20 cellular contexts compared by ENCODE assay signal in genomic region chr15:93664180-93664951, GRCh38.
DNase-seq lines count a peak whose midpoint lies in the region; ATAC-seq and TF ChIP-seq lines count a peak whose summit lies in the region.
"Had no signal": no experiment of that assay in that cellular context is flagged by ENCODE, and none has a peak within 500 bp of the region (broad histone marks: within the 10 kb centered on the region; RNA-seq: fewer than 3 reads in every experiment).

No MANE protein-coding gene starts in this region.

- no peaks in the 10 kb centered on the region for H3K9me3 Mint-ChIP-seq in nephron
- no peaks in the 10 kb centered on the region for H3K9me3 Mint-ChIP-seq in chondrocyte (ENCODE audit: low read depth)
- no peaks in the 10 kb centered on the region for H3K9me3 Mint-ChIP-seq in CD14-positive monocyte
- H3K9me3 Mint-ChIP-seq: CD8-positive, alpha-beta memory T cell had no signal

- peak overlapping the region in 3 of 10 donors; percentile 17 to 74 (median 20) for H3K27ac ChIP-seq in heart right ventricle
- H3K27ac ChIP-seq: BLaER1 treated with 17β-estradiol and CSF1 and Interleukin-3, amounts not matched to agents 10 nM and 100 nM had no signal

- TF ChIP-seq CTCF in heart right ventricle (IDR thresholded peaks at IDR 0.05): no peak
- TF ChIP-seq CTCF in nephron (IDR thresholded peaks at IDR 0.05; ENCODE audit: unreplicated experiment in 3 of 3): no peak
- TF ChIP-seq CTCF in chondrocyte (IDR thresholded peaks at IDR 0.05): no peak
- no peak for TF ChIP-seq CTCF in CD14-positive monocyte (IDR thresholded peaks at IDR 0.05)

- H3K9me3 ChIP-seq in NT2/D1 (ENCODE audit: insufficient read depth, low read length) (no peaks in the 10 kb centered on the region), heart right ventricle (no peaks in the 10 kb centered on the region)
- H3K9me3 ChIP-seq: BLaER1 treated with 17β-estradiol and CSF1 and Interleukin-3, amounts not matched to agents 10 nM and 100 nM had no signal

- no peak overlapping the region for H3K4me3 ChIP-seq in H7 (ENCODE audit: insufficient read depth, low read depth, low read length)
- H3K4me3 ChIP-seq in NT2/D1 (ENCODE audit: insufficient read length, low read depth): no peak overlapping the region
- H3K4me3 ChIP-seq in heart right ventricle: no peak overlapping the region
- H3K4me3 ChIP-seq: BLaER1 treated with 17β-estradiol and CSF1 and Interleukin-3, amounts not matched to agents 10 nM and 100 nM had no signal

- WGBS in heart right ventricle, 2 donors: 51 to 53% methylated on average over 4 of the region's 4 CpGs

- H3K36me3 Mint-ChIP-seq in nephron (ENCODE audit: low read depth) (no peaks in the 10 kb centered on the region), chondrocyte (ENCODE audit: low read depth) (no peaks in the 10 kb centered on the region), CD14-positive monocyte (no peaks in the 10 kb centered on the region)
- H3K36me3 Mint-ChIP-seq: CD8-positive, alpha-beta memory T cell had no signal

- DNase-seq in H7 (peak; percentile 21), NT2/D1 (ENCODE audit: low read depth, low spot score) (peak; percentile 57), heart right ventricle (no peak), chondrocyte (ENCODE audit: low spot score) (no peak), DMS114 treated with DMSO at 0.1 percent for 48 hours (lab: John Stamatoyannopoulos, UW; ENCODE audit: unreplicated experiment) (no peak), CD14-positive monocyte (ENCODE audit: low spot score) (no peak)
- DNase-seq: CD8-positive, alpha-beta memory T cell; DMS79 treated with DMSO at 0.1 percent for 48 hours; HCEC 1CT; MM.1S; NCI-H1092; NCI-H1436 treated with DMSO at 0.1 percent for 48 hours; NCI-H2029; NCI-H2171 treated with DMSO at 0.1 percent for 48 hours; NCI-H446; NCI-H748 treated with DMSO at 0.1 percent for 48 hours; NK-92 treated with Interleukin-12 subunit alpha and Interleukin-12 subunit beta, amount 100 ng/mL, for 24 hours; RPMI8226 had no signal

- H3K36me3 ChIP-seq in H7 (replicated peaks; ENCODE audit: control insufficient read depth, insufficient read depth, low read length) (no peaks in the 10 kb centered on the region), NT2/D1 (ENCODE audit: insufficient read depth, insufficient read length, low read length) (no peaks in the 10 kb centered on the region), heart right ventricle (no peaks in the 10 kb centered on the region)
- H3K36me3 ChIP-seq: BLaER1 treated with 17β-estradiol and CSF1 and Interleukin-3, amounts not matched to agents 10 nM and 100 nM had no signal

- H3K9ac ChIP-seq in NT2/D1 (ENCODE audit: insufficient read length, low read depth): no peak overlapping the region
- H3K9ac ChIP-seq: BLaER1 treated with 17β-estradiol and CSF1 and Interleukin-3, amounts not matched to agents 10 nM and 100 nM had no signal

- no peak overlapping the region for H3K4me3 Mint-ChIP-seq in nephron
- no peak overlapping the region for H3K4me3 Mint-ChIP-seq in chondrocyte (ENCODE audit: unreplicated experiment)
- H3K4me3 Mint-ChIP-seq in CD14-positive monocyte: no peak overlapping the region
- H3K4me3 Mint-ChIP-seq: CD8-positive, alpha-beta memory T cell had no signal

- peaks cover 26% of the 10 kb centered on the region for H3K4me1 Mint-ChIP-seq in nephron
- no peaks in the 10 kb centered on the region for H3K4me1 Mint-ChIP-seq in chondrocyte (ENCODE audit: low read depth)
- no peaks in the 10 kb centered on the region for H3K4me1 Mint-ChIP-seq in CD14-positive monocyte
- H3K4me1 Mint-ChIP-seq: CD8-positive, alpha-beta memory T cell had no signal

- peak in 7 of 8 donors; percentile 28 to 88 (median 58) for ATAC-seq in heart right ventricle

- H3K27me3 Mint-ChIP-seq in nephron (ENCODE audit: low read depth) (no peaks in the 10 kb centered on the region), chondrocyte (ENCODE audit: low read depth) (no peaks in the 10 kb centered on the region), CD14-positive monocyte (ENCODE audit: low read depth in 3 of 3) (peaks cover 3 to 4% (median 3%) of the 10 kb centered on the region in 3 donors)

- no peaks in the 10 kb centered on the region for H3K27me3 ChIP-seq in H7 (ENCODE audit: control insufficient read depth, insufficient read depth, low read length)
- no peaks in the 10 kb centered on the region for H3K27me3 ChIP-seq in NT2/D1 (ENCODE audit: insufficient read depth, insufficient read length)
- no peaks in the 10 kb centered on the region for H3K27me3 ChIP-seq in heart right ventricle
- H3K27me3 ChIP-seq: BLaER1 treated with 17β-estradiol and CSF1 and Interleukin-3, amounts not matched to agents 10 nM and 100 nM had no signal

- no peaks in the 10 kb centered on the region for H3K4me1 ChIP-seq in NT2/D1 (ENCODE audit: insufficient read depth, insufficient read length)
- peaks cover 0 to 6% (median 0%) of the 10 kb centered on the region in 9 donors for H3K4me1 ChIP-seq in heart right ventricle
- H3K4me1 ChIP-seq: BLaER1 treated with 17β-estradiol and CSF1 and Interleukin-3, amounts not matched to agents 10 nM and 100 nM had no signal

- peak overlapping the region in 2 of 3 experiments; percentile 1 to 21 for H3K27ac Mint-ChIP-seq in nephron
- no peak overlapping the region for H3K27ac Mint-ChIP-seq in chondrocyte (ENCODE audit: unreplicated experiment)
- H3K27ac Mint-ChIP-seq in CD14-positive monocyte: no peak overlapping the region
- H3K27ac Mint-ChIP-seq: CD8-positive, alpha-beta memory T cell had no signal

- intact Hi-C loops in heart right ventricle (cut with DNase I): no loop called here
- intact Hi-C loops in CD14-positive monocyte (cut with micrococcal nuclease): no loop called here

Comparison
In these comparisons a context has a peak if more than half of its experiments do, and no peak if none do; other contexts are left out.
1. DNase-seq: peak in H7 (single experiment) and NT2/D1 (single experiment); none in heart right ventricle (0 of 2), chondrocyte (single experiment), DMS114 treated with DMSO at 0.1 percent for 48 hours (single experiment) and CD14-positive monocyte (single experiment).
2. H3K27ac Mint-ChIP-seq: peak in nephron (2 of 3); none in chondrocyte (single experiment) and CD14-positive monocyte (0 of 7).